9 cellular contexts compared by ENCODE assay signal in genomic region chr19:45253396-45254027, GRCh38. TPM values are rescaled to one million over a fixed set of nuclear protein-coding genes. Genes with fewer than 3 reads are reported as not detected.
DNase-seq lines count a peak whose midpoint lies in the region; ATAC-seq lines count a peak whose summit lies in the region.
"Had no signal": no experiment of that assay in that cellular context is flagged by ENCODE, and none has a peak within 500 bp of the region (broad histone marks: within the 10 kb centered on the region; RNA-seq: fewer than 3 reads in every experiment).

No MANE protein-coding gene starts in this region.

- peak overlapping the region; percentile 14 for H3K27ac Mint-ChIP-seq in activated T-cell treated with anti-CD3 and anti-CD28 coated beads, Interleukin-2, amount 50 U/mL, for 24 hours
- H3K27ac Mint-ChIP-seq in activated CD4-positive, alpha-beta memory T cell treated with anti-CD3 and anti-CD28 coated beads, Interleukin-2, amount 10 ng/mL, durations not matched to agents 7 days and 5 days, result peak overlapping the region; percentile 40

- no peaks in the 10 kb centered on the region for H3K9me3 Mint-ChIP-seq in activated T-cell treated with anti-CD3 and anti-CD28 coated beads, Interleukin-2, amount 50 U/mL, for 24 hours
- no peaks in the 10 kb centered on the region for H3K9me3 Mint-ChIP-seq in activated CD4-positive, alpha-beta memory T cell treated with anti-CD3 and anti-CD28 coated beads, Interleukin-2, amount 10 ng/mL, durations not matched to agents 7 days and 5 days

- peak overlapping the region; percentile 81 for H3K4me3 Mint-ChIP-seq in activated T-cell treated with anti-CD3 and anti-CD28 coated beads, Interleukin-2, amount 50 U/mL, for 24 hours
- H3K4me3 Mint-ChIP-seq in activated CD4-positive, alpha-beta memory T cell treated with anti-CD3 and anti-CD28 coated beads, Interleukin-2, amount 10 ng/mL, durations not matched to agents 7 days and 5 days, result peak overlapping the region; percentile 81

- DNase-seq in activated T-cell treated with anti-CD3 and anti-CD28 coated beads, Interleukin-2, amount 50 U/mL, for 24 hours, result peak; percentile 35
- DNase-seq in activated T-cell treated with anti-CD3 and anti-CD28 coated beads, Interleukin-2, amount 50 U/mL, for 1 hour, result no peak
- DNase-seq in activated CD4-positive, alpha-beta memory T cell treated with anti-CD3 and anti-CD28 coated beads, Interleukin-2, amount 10 ng/mL, durations not matched to agents 7 days and 5 days, result peak; percentile 29
- DNase-seq in fibroblast of gingiva (ENCODE audit: low read depth), result peak; percentile 21
- peak; percentile 20 for DNase-seq in stimulated activated naive CD8-positive, alpha-beta T cell treated with anti-CD3 and anti-CD28 coated beads, Interleukin-15, Interleukin-2, amounts not matched to agents 100 U/mL and 50 U/mL, for 24 hours
- no peak for DNase-seq in SIG-M5 treated with dmso at 0.1 percent for 504 hours (lab: John Stamatoyannopoulos, UW; ENCODE audit: unreplicated experiment)
- DNase-seq in NCI-H1436 (lab: John Stamatoyannopoulos, UW), result no peak
- DNase-seq: Peyer's patch had no signal

- CTCF ChIA-PET in activated CD4-positive, alpha-beta memory T cell treated with anti-CD3 and anti-CD28 coated beads, Interleukin-2, amount 10 ng/mL, durations not matched to agents 7 days and 5 days (lab: Charles Lee), result interaction anchor here (0.7 to 0.8 kb wide), 2 partner anchors 85 to 128 kb away, joined by 3 read pairs; no protein-coding TSS in a partner anchor

- no peaks in the 10 kb centered on the region for H3K36me3 Mint-ChIP-seq in activated T-cell treated with anti-CD3 and anti-CD28 coated beads, Interleukin-2, amount 50 U/mL, for 24 hours (ENCODE audit: low read depth)
- no peaks in the 10 kb centered on the region for H3K36me3 Mint-ChIP-seq in activated CD4-positive, alpha-beta memory T cell treated with anti-CD3 and anti-CD28 coated beads, Interleukin-2, amount 10 ng/mL, durations not matched to agents 7 days and 5 days (ENCODE audit: low read depth)

- peak; percentile 43 for ATAC-seq in stimulated activated naive CD8-positive, alpha-beta T cell treated with anti-CD3 and anti-CD28 coated beads, Interleukin-15, Interleukin-2, amounts not matched to agents 100 U/mL and 50 U/mL, for 24 hours
- ATAC-seq in GM19328 (IDR thresholded peaks at IDR 0.05; ENCODE audit: unreplicated experiment), result no peak

- H3K4me1 Mint-ChIP-seq in activated T-cell treated with anti-CD3 and anti-CD28 coated beads, Interleukin-2, amount 50 U/mL, for 24 hours (ENCODE audit: low read depth), result peaks cover 36% of the 10 kb centered on the region
- peaks cover 33% of the 10 kb centered on the region for H3K4me1 Mint-ChIP-seq in activated CD4-positive, alpha-beta memory T cell treated with anti-CD3 and anti-CD28 coated beads, Interleukin-2, amount 10 ng/mL, durations not matched to agents 7 days and 5 days

- no peaks in the 10 kb centered on the region for H3K27me3 Mint-ChIP-seq in activated T-cell treated with anti-CD3 and anti-CD28 coated beads, Interleukin-2, amount 50 U/mL, for 24 hours
- peaks cover 10% of the 10 kb centered on the region for H3K27me3 Mint-ChIP-seq in activated CD4-positive, alpha-beta memory T cell treated with anti-CD3 and anti-CD28 coated beads, Interleukin-2, amount 10 ng/mL, durations not matched to agents 7 days and 5 days

- POLR2A ChIA-PET in activated CD4-positive, alpha-beta memory T cell treated with anti-CD3 and anti-CD28 coated beads, Interleukin-2, amount 10 ng/mL, durations not matched to agents 7 days and 5 days (lab: Charles Lee), result interaction anchor here (1.5 kb wide), 1 partner anchor 225 kb away, joined by 3 read pairs; no protein-coding TSS in a partner anchor

RNA-seq across cellular contexts. Expression of gene MARK4, which starts 2.4 kb away (rescaled TPM):
- total RNA-seq in activated CD4-positive, alpha-beta memory T cell treated with anti-CD3 and anti-CD28 coated beads, Interleukin-2, amount 10 ng/mL, durations not matched to agents 7 days and 5 days, result 10 to 100 TPM; 26.9 to 33.3 TPM

RNA-seq across cellular contexts. Expression of gene EXOC3L2, which starts 8.3 kb away (rescaled TPM):
- total RNA-seq in activated CD4-positive, alpha-beta memory T cell treated with anti-CD3 and anti-CD28 coated beads, Interleukin-2, amount 10 ng/mL, durations not matched to agents 7 days and 5 days, result not detected

Comparison
In these comparisons a context has a peak if more than half of its experiments do, and no peak if none do; other contexts are left out.
1. DNase-seq: peak in activated T-cell treated with anti-CD3 and anti-CD28 coated beads, Interleukin-2, amount 50 U/mL, for 24 hours (single experiment), activated CD4-positive, alpha-beta memory T cell treated with anti-CD3 and anti-CD28 coated beads, Interleukin-2, amount 10 ng/mL, durations not matched to agents 7 days and 5 days (single experiment), fibroblast of gingiva (single experiment) and stimulated activated naive CD8-positive, alpha-beta T cell treated with anti-CD3 and anti-CD28 coated beads, Interleukin-15, Interleukin-2, amounts not matched to agents 100 U/mL and 50 U/mL, for 24 hours (single experiment); none in activated T-cell treated with anti-CD3 and anti-CD28 coated beads, Interleukin-2, amount 50 U/mL, for 1 hour (single experiment), SIG-M5 treated with dmso at 0.1 percent for 504 hours (single experiment) and NCI-H1436 (single experiment).